8 cellular contexts compared by ENCODE assay signal in genomic region chr12:52203126-52203921, GRCh38. TPM values are rescaled to one million over a fixed set of nuclear protein-coding genes. Genes with fewer than 3 reads are reported as not detected.
DNase-seq lines count a peak whose midpoint lies in the region; ATAC-seq, FAIRE-seq and TF ChIP-seq lines count a peak whose summit lies in the region.

No MANE protein-coding gene starts in this region.

- H3K27ac ChIP-seq in pancreas, result peak overlapping the region; percentile 2 to 73 (median 40)

- no peak for FAIRE-seq in pancreas (lab: Jason Lieb, UNC)
- FAIRE-seq in GM19239 (lab: Jason Lieb, UNC), result no peak

- peak in 3 of 4 donors; percentile 47 to 69 (median 50) for ATAC-seq in pancreas

- 48 to 49% methylated on average over 17 to 18 of the region's 18 CpGs for WGBS in pancreas, 2 donors

- H3K27me3 ChIP-seq in pancreas, result no peaks in the 10 kb centered on the region

- TF ChIP-seq CTCF in pancreas (IDR thresholded peaks at IDR 0.05), result no peak

- H3K4me1 ChIP-seq in pancreas, result peaks cover 9 to 22% (median 19%) of the 10 kb centered on the region in 3 donors

- no peaks in the 10 kb centered on the region for H3K9me3 ChIP-seq in pancreas

- H3K36me3 ChIP-seq in pancreas, result no peaks in the 10 kb centered on the region

- H3K4me3 ChIP-seq in pancreas, result no peak overlapping the region

- intact Hi-C loops in pancreas (cut with DNase I), result no loop called here

- peak; percentile 86 for DNase-seq in COLO668 (lab: John Stamatoyannopoulos, UW; ENCODE audit: unreplicated experiment)
- peak; percentile 90 for DNase-seq in M059J (ENCODE audit: low read depth)
- peak; percentile 99 for DNase-seq in SW480 (ENCODE audit: low spot score)
- DNase-seq in foreskin melanocyte, result peak; percentile 26
- peak in 5 of 6 donors; percentile 59 to 74 (median 65) for DNase-seq in pancreas
- no peak for DNase-seq in activated effector memory CD4-positive, alpha-beta T cell treated with Interleukin-2 at 50 U/mL for 16 hours
- no peak for DNase-seq in GM19239 (ENCODE audit: insufficient read length, low spot score)
- no peak for DNase-seq in DMS 273 treated with DMSO at 0.1 percent for 48 hours (lab: John Stamatoyannopoulos, UW)

RNA-seq across cellular contexts. Expression of gene KRT80, which starts 11.5 kb away (rescaled TPM):
- total RNA-seq in M059J (2014; rRNA removed; shearing (Covaris generic)), result 36.6 and 52.7 TPM in 2 replicates
- total RNA-seq in pancreas, result 10 to 100 TPM in 3 of 6 donors, 1 to 10 TPM in 3; 4.8 to 18.3 (median 9.0) TPM
- 1 to 10 TPM; 8.1 to 9.1 TPM for polyA plus RNA-seq in pancreas

RNA-seq across cellular contexts. Expression of gene KRT7, which starts 29.7 kb away (rescaled TPM):
- 3.0 and 8.4 TPM in 2 replicates for total RNA-seq in M059J (2014; rRNA removed; shearing (Covaris generic))
- total RNA-seq in pancreas, result 100 to 1,000 TPM in 3 of 6 donors, 10 to 100 TPM in 3; 57.5 to 336 (median 90.6) TPM
- polyA plus RNA-seq in pancreas, result 100 to 1,000 TPM; 111 to 238 TPM

Comparison
In these comparisons a context has a peak if more than half of its experiments do, and no peak if none do; other contexts are left out.
1. DNase-seq: peak in COLO668 (single experiment), M059J (single experiment), SW480 (single experiment), foreskin melanocyte (single experiment) and pancreas (5 of 6); none in activated effector memory CD4-positive, alpha-beta T cell treated with Interleukin-2 at 50 U/mL for 16 hours (single experiment), GM19239 (single experiment) and DMS 273 treated with DMSO at 0.1 percent for 48 hours (single experiment).